In the genomic region with DNA sequence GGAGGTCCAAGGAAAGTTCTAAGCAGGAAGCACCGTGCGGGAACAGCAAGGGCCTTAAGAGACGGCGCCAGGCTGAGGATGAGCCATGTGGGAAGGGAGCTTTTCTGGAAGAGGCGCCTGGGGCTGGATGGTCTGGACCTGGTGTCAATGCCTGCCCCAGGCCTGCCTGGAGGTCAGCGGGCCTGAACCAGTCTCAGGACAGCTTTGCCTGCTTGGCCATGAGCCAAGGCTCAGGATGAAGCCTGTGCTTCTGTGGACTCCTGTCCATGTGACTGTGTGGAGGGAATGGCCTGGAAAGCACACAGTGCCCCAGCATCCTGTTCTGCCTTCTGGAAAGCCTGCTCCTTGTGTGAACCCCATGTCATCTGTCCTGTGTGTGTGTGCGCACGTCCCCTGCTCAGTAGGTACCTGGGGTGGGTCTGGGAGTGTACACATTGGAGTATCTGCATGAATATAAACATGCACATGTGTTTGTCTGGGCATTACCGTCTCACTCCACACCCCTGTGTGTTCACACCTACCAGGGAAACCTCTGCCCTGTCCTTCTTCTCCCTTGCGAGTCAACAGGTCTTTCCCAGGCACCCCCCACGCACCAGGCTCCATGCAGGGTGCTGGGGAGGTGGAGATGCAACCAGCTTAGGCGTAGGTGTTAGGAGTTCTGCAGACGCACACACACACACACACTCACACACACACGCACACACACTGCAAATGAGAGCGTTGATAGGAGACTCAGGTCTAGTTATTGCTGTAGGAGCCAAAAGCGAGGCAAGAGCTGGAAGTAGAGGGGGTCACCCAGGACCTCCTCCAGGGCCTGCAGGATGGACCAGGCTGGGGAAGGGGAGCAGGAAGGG, we compare ENCODE assay signal across 17 cellular contexts. TPM values are rescaled to one million over a fixed set of nuclear protein-coding genes. Genes with fewer than 3 reads are reported as not detected.
A peak's percentile ranks its signal among the peaks of the same experiment; 100 is the strongest.
DNase-seq lines count a peak whose midpoint lies in the region; ATAC-seq and TF ChIP-seq lines count a peak whose summit lies in the region.
"Had no signal": no experiment of that assay in that cellular context is flagged by ENCODE, and none has a peak within 500 bp of the region (broad histone marks: within the 10 kb centered on the region; RNA-seq: fewer than 3 reads in every experiment).

No MANE protein-coding gene starts in this region.

- no peak overlapping the region for H2BK12ac ChIP-seq in H9 (ENCODE audit: insufficient read length, low read depth, low read length)

- H3K27ac Mint-ChIP-seq in stimulated activated naive CD8-positive, alpha-beta T cell treated with anti-CD3 and anti-CD28 coated beads, Interleukin-15, amount 100 ng/mL, for 72 hours: no peak overlapping the region
- H3K27ac Mint-ChIP-seq in neural crest cell (ENCODE audit: unreplicated experiment): peak overlapping the region; percentile 10
- no peak overlapping the region; a peak in 1 of 7 replicates for H3K27ac Mint-ChIP-seq in H9

- no peak overlapping the region for H4K91ac ChIP-seq in H9 (ENCODE audit: insufficient read length, low read depth, low read length)

- H3K18ac ChIP-seq in H9 (ENCODE audit: insufficient read length, low read depth, low read length): no peak overlapping the region

- peaks cover 3% of the 10 kb centered on the region for H3K79me1 ChIP-seq in H9 (ENCODE audit: insufficient read depth, low read depth, low read length, poor library complexity, severe bottlenecking)

- peak; percentile 6 for ATAC-seq in stimulated activated naive CD8-positive, alpha-beta T cell treated with anti-CD3 and anti-CD28 coated beads, Interleukin-15, amount 100 ng/mL, for 72 hours
- no peak for ATAC-seq in stimulated activated naive CD8-positive, alpha-beta T cell treated with anti-CD3 and anti-CD28 coated beads, Interleukin-15, Interleukin-2, amounts not matched to agents 100 U/mL and 50 U/mL, for 24 hours
- ATAC-seq in heart right ventricle: peak; percentile 50 to 75 (median 55)
- ATAC-seq: PC-3 had no signal

- no peaks in the 10 kb centered on the region for H3K79me2 ChIP-seq in H9 (ENCODE audit: insufficient read depth, low read length)

- H3K36me3 Mint-ChIP-seq in neural crest cell (ENCODE audit: low read depth) (peaks cover 2% of the 10 kb centered on the region), H9 (ENCODE audit: insufficient read depth in 1 of 3, low read depth in 3 of 3) (peaks cover 6 to 19% (median 8%) of the 10 kb centered on the region in 3 experiments)

- H3K4me1 Mint-ChIP-seq in stimulated activated naive CD8-positive, alpha-beta T cell treated with anti-CD3 and anti-CD28 coated beads, Interleukin-15, amount 100 ng/mL, for 72 hours: no peaks in the 10 kb centered on the region
- H3K4me1 Mint-ChIP-seq in neural crest cell: peaks cover 21% of the 10 kb centered on the region
- H3K4me1 Mint-ChIP-seq in H9: peaks cover 26 to 28% of the 10 kb centered on the region in 2 experiments

- no peak overlapping the region for H4K8ac ChIP-seq in H9 (replicated peaks; ENCODE audit: insufficient read length, low read depth, low read length)

- no peak overlapping the region; the same call in 1 of the 2 replicates for H3K14ac ChIP-seq in H9 (ENCODE audit: insufficient read depth, low read length)

- H3K27me3 ChIP-seq in heart right ventricle (no peaks in the 10 kb centered on the region), H9 (ENCODE audit: insufficient read depth, low read length) (no peaks in the 10 kb centered on the region)
- H3K27me3 ChIP-seq: ascending aorta had no signal

- H3K9me3 ChIP-seq in heart right ventricle (no peaks in the 10 kb centered on the region), H9 (ENCODE audit: control insufficient read depth, low read depth, low read length) (no peaks in the 10 kb centered on the region)
- H3K9me3 ChIP-seq: ascending aorta, Caco-2, prostate gland had no signal

- H3K4me3 Mint-ChIP-seq in stimulated activated naive CD8-positive, alpha-beta T cell treated with anti-CD3 and anti-CD28 coated beads, Interleukin-15, amount 100 ng/mL, for 72 hours: no peak overlapping the region
- H3K4me3 Mint-ChIP-seq in neural crest cell: no peak overlapping the region
- H3K4me3 Mint-ChIP-seq in H9: no peak overlapping the region; a peak in 1 of 5 replicates

- no peaks in the 10 kb centered on the region for H4K20me1 ChIP-seq in H9 (ENCODE audit: control insufficient read depth, insufficient read depth, insufficient read length)

- intact Hi-C loops in heart right ventricle (cut with DNase I): loop anchor here in 2 of 10 donors (5.0 kb wide), 2 partner anchors 39 to 124 kb away; no protein-coding TSS in a partner anchor

- no peak overlapping the region for H3K4me2 ChIP-seq in H9 (ENCODE audit: insufficient read depth, insufficient read length, low read length)

- H3K27ac ChIP-seq in heart right ventricle (peak overlapping the region in 3 of 10 donors; percentile 22 to 53 (median 34)), H9 (ENCODE audit: insufficient read length, low read depth, low read length) (no peak overlapping the region)
- H3K27ac ChIP-seq: ascending aorta, prostate gland, VCaP had no signal

- H3K36me3 ChIP-seq in heart right ventricle: peaks cover 0 to 30% (median 16%) of the 10 kb centered on the region in 9 donors
- H3K36me3 ChIP-seq: prostate gland had no signal

- no peak for DNase-seq in stimulated activated naive CD8-positive, alpha-beta T cell treated with anti-CD3 and anti-CD28 coated beads, Interleukin-15, amount 100 ng/mL, for 72 hours
- no peak for DNase-seq in stimulated activated naive CD8-positive, alpha-beta T cell treated with anti-CD3 and anti-CD28 coated beads, Interleukin-15, Interleukin-2, amounts not matched to agents 100 U/mL and 50 U/mL, for 24 hours
- DNase-seq in heart right ventricle: peak in 1 of 2 donors; percentile 51
- DNase-seq in neural crest cell (ENCODE audit: low read depth, low spot score): no peak
- no peak for DNase-seq in mesenteric fat pad (ENCODE audit: low spot score)
- DNase-seq in effector CD4-positive, alpha-beta T cell: no peak
- no peak for DNase-seq in H9
- no peak for DNase-seq in activated naive CD4-positive, alpha-beta T cell treated with anti-CD3 and anti-CD28 coated beads, Interleukin-2, amount 50 U/mL, for 16 hours
- DNase-seq: ACHN; Caco-2; effector CD8-positive, alpha-beta T cell; H7; NCI-H1417; PC-3 had no signal

- no peak overlapping the region for H3K56ac ChIP-seq in H9 (ENCODE audit: insufficient read length, low read depth, low read length)

- no peak overlapping the region for H3T11ph ChIP-seq in H9 (ENCODE audit: low read length)

- 61 to 69% methylated on average over 16 of the region's 16 CpGs for WGBS in heart right ventricle, 2 donors
- WGBS in H9 (ENCODE audit: extremely low coverage, insufficient read length, low lambda C conversion rate): no CpG with 5 or more reads among the region's 16 CpGs

- H3K4me1 ChIP-seq in heart right ventricle (peaks cover 22 to 65% (median 58%) of the 10 kb centered on the region in 9 donors), H9 (ENCODE audit: insufficient read depth, low read length) (peaks cover 8% of the 10 kb centered on the region; the same call in 1 of the 2 replicates)
- H3K4me1 ChIP-seq: ascending aorta, Caco-2, prostate gland had no signal

- no peak overlapping the region for H2BK15ac ChIP-seq in H9 (ENCODE audit: low read depth, low read length)

- TF ChIP-seq CTCF in heart right ventricle (IDR thresholded peaks at IDR 0.05) (no peak), neural crest cell (conservative IDR thresholded peaks at IDR 0.05) (no peak), H9 (conservative IDR thresholded peaks at IDR 0.05) (no peak)

- H3K9ac ChIP-seq in H9 (ENCODE audit: extremely low read depth, insufficient read length, low read length): no peak overlapping the region

- no peak overlapping the region for H2AFZ ChIP-seq in H9 (ENCODE audit: low read length)

- H3K23me2 ChIP-seq in H9 (ENCODE audit: insufficient read length, low read depth, low read length, poor library complexity, severe bottlenecking): no peaks in the 10 kb centered on the region

- no peak overlapping the region for H4K5ac ChIP-seq in H9 (ENCODE audit: insufficient read length, low read depth, low read length)

- no peak overlapping the region for H2AK5ac ChIP-seq in H9 (ENCODE audit: insufficient read length, low read length)

- H3K4ac ChIP-seq in H9 (ENCODE audit: low read depth, low read length): no peak overlapping the region

- H3K23ac ChIP-seq in H9 (ENCODE audit: insufficient read length, low read depth, low read length): no peak overlapping the region

- H2BK120ac ChIP-seq in H9 (ENCODE audit: low read depth, low read length, poor library complexity, severe bottlenecking): no peak overlapping the region

- no peaks in the 10 kb centered on the region for H3K9me3 Mint-ChIP-seq in stimulated activated naive CD8-positive, alpha-beta T cell treated with anti-CD3 and anti-CD28 coated beads, Interleukin-15, amount 100 ng/mL, for 72 hours
- no peaks in the 10 kb centered on the region for H3K9me3 Mint-ChIP-seq in neural crest cell
- no peaks in the 10 kb centered on the region for H3K9me3 Mint-ChIP-seq in H9

- no peak overlapping the region for H2BK5ac ChIP-seq in H9 (ENCODE audit: insufficient read length, low read length)

- H3K4me3 ChIP-seq in heart right ventricle: no peak overlapping the region
- H3K4me3 ChIP-seq: ascending aorta, prostate gland had no signal

- no peak overlapping the region for H2BK20ac ChIP-seq in H9 (ENCODE audit: low read depth, low read length, poor library complexity, severe bottlenecking)

- H3K27me3 Mint-ChIP-seq in stimulated activated naive CD8-positive, alpha-beta T cell treated with anti-CD3 and anti-CD28 coated beads, Interleukin-15, amount 100 ng/mL, for 72 hours: no peaks in the 10 kb centered on the region
- H3K27me3 Mint-ChIP-seq in neural crest cell (ENCODE audit: low read depth) (no peaks in the 10 kb centered on the region), H9 (ENCODE audit: low read depth) (peaks cover 4% of the 10 kb centered on the region)

RNA-seq across cellular contexts. Expression of a gene that starts 24.8 kb away (rescaled TPM):
- total RNA-seq in heart right ventricle: 10 to 100 TPM; 48.1 to 71.1 (median 56.5) TPM
- polyA plus RNA-seq in heart right ventricle: 10 to 100 TPM; 18.1 to 36.5 TPM
- total RNA-seq in neural crest cell: 46.4 and 48.3 TPM in 2 replicates
- total RNA-seq in mesenteric fat pad: 86.1 TPM
- 22.0 and 22.6 TPM in 2 replicates for total RNA-seq in H9 (2021)
